In the genomic region with DNA sequence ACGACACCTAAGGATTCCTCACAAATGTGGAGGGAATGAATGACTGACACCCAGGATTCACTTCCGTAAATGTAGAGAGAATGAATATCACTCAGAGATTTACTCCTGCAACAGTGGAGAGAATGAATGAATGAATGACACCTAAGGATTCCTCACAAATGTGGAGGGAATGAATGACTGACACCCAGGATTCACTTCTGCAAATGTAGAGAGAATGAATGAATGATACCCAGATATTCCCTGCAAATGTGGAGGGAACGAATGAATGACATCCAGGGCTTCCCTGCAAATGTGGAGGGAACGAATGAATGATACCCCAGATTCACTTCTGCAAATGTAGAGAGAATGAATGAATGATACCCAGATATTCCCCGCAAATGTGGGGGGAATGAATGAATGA, we compare ENCODE assay signal across 12 cellular contexts. TPM values are rescaled to one million over a fixed set of nuclear protein-coding genes. Genes with fewer than 3 reads are reported as not detected.
DNase-seq lines count a peak whose midpoint lies in the region; ATAC-seq, FAIRE-seq and TF ChIP-seq lines count a peak whose summit lies in the region.
"Not testable (repeated sequence)": the region's sequence is repeated elsewhere in the genome, so short reads cannot be mapped to it uniquely, and the experiment has no call there.
"Had no signal": no experiment of that assay in that cellular context is flagged by ENCODE, and none has a peak within 500 bp of the region (broad histone marks: within the 10 kb centered on the region; RNA-seq: fewer than 3 reads in every experiment).

No MANE protein-coding gene starts in this region.

- not testable (repeated sequence) for H3K9me2 ChIP-seq in Karpas-422 (replicated peaks; ENCODE audit: insufficient read depth, low read length)

- intact Hi-C loops in CD4-positive, alpha-beta memory T cell (cut with micrococcal nuclease): not testable (repeated sequence)

- not testable (repeated sequence) for H3K4me2 ChIP-seq in Karpas-422 (ENCODE audit: low read depth, low read length, poor library complexity, severe bottlenecking); astrocyte (ENCODE audit: low read length)

- not testable (repeated sequence) for H3K4me3 Mint-ChIP-seq in CD4-positive, alpha-beta memory T cell; T-helper 2 cell treated with Interferon-gamma antibody and Interleukin-4, amounts not matched to agents 5 μg/mL and 100 μg/mL, for 36 hours; activated CD8-positive, alpha-beta T cell treated with anti-CD3 and anti-CD28 coated beads, Interleukin-2, amount 10 ng/mL, durations not matched to agents 7 days and 5 days; astrocyte (ENCODE audit: unreplicated experiment); immature natural killer cell
- peak overlapping the region; percentile 36 for H3K4me3 Mint-ChIP-seq in central memory CD8-positive, alpha-beta T cell

- H3K9me3 ChIP-seq in CD4-positive, alpha-beta memory T cell (ENCODE audit: control insufficient read depth in 1 of 2, low read length in 2 of 2); Karpas-422 (ENCODE audit: low read length); astrocyte (ENCODE audit: insufficient read depth, low read depth, low read length): not testable (repeated sequence)

- not testable (repeated sequence) for H3K9ac ChIP-seq in Karpas-422 (ENCODE audit: low read length); astrocyte (ENCODE audit: low read length)

- not testable (repeated sequence) for DNase-seq in CD4-positive, alpha-beta memory T cell; Karpas-422; T-helper 2 cell treated with Interferon-gamma antibody and Interleukin-4, amounts not matched to agents 5 μg/mL and 100 μg/mL, for 36 hours (ENCODE audit: low spot score); activated CD8-positive, alpha-beta T cell treated with anti-CD3 and anti-CD28 coated beads, Interleukin-2, amount 10 ng/mL, durations not matched to agents 7 days and 5 days; astrocyte (ENCODE audit: low read depth); central memory CD8-positive, alpha-beta T cell (ENCODE audit: low spot score in 2 of 2); immature natural killer cell

- not testable (repeated sequence) for H2AFZ ChIP-seq in Karpas-422 (ENCODE audit: low read length); astrocyte (ENCODE audit: low read depth, low read length)

- not testable (repeated sequence) for ATAC-seq in activated CD8-positive, alpha-beta T cell treated with anti-CD3 and anti-CD28 coated beads, Interleukin-2, amount 10 ng/mL, durations not matched to agents 7 days and 5 days; central memory CD8-positive, alpha-beta T cell (replicated peaks; ENCODE audit: extremely low read depth, poor library complexity, severe bottlenecking)

- H3K9me3 Mint-ChIP-seq in CD4-positive, alpha-beta memory T cell: peaks cover 0 to 10% (median 3%) of the 10 kb centered on the region in 8 donors
- H3K9me3 Mint-ChIP-seq in T-helper 2 cell treated with Interferon-gamma antibody and Interleukin-4, amounts not matched to agents 5 μg/mL and 100 μg/mL, for 36 hours: peaks cover 24% of the 10 kb centered on the region
- peaks cover 11% of the 10 kb centered on the region for H3K9me3 Mint-ChIP-seq in activated CD8-positive, alpha-beta T cell treated with anti-CD3 and anti-CD28 coated beads, Interleukin-2, amount 10 ng/mL, durations not matched to agents 7 days and 5 days (ENCODE audit: insufficient read depth)
- H3K9me3 Mint-ChIP-seq in astrocyte (ENCODE audit: unreplicated experiment): peaks cover 21% of the 10 kb centered on the region
- peaks cover 12% of the 10 kb centered on the region for H3K9me3 Mint-ChIP-seq in central memory CD8-positive, alpha-beta T cell
- not testable (repeated sequence) for H3K9me3 Mint-ChIP-seq in immature natural killer cell

- peaks cover 50 to 56% of the 10 kb centered on the region in 2 donors for H3K36me3 Mint-ChIP-seq in CD4-positive, alpha-beta memory T cell
- peaks cover 70% of the 10 kb centered on the region for H3K36me3 Mint-ChIP-seq in T-helper 2 cell treated with Interferon-gamma antibody and Interleukin-4, amounts not matched to agents 5 μg/mL and 100 μg/mL, for 36 hours (ENCODE audit: low read depth)
- peaks cover 55% of the 10 kb centered on the region for H3K36me3 Mint-ChIP-seq in activated CD8-positive, alpha-beta T cell treated with anti-CD3 and anti-CD28 coated beads, Interleukin-2, amount 10 ng/mL, durations not matched to agents 7 days and 5 days (ENCODE audit: low read depth)
- H3K36me3 Mint-ChIP-seq in astrocyte (ENCODE audit: low read depth, unreplicated experiment): not testable (repeated sequence)
- peaks cover 75% of the 10 kb centered on the region for H3K36me3 Mint-ChIP-seq in central memory CD8-positive, alpha-beta T cell (ENCODE audit: insufficient read depth)
- H3K36me3 Mint-ChIP-seq in immature natural killer cell: peaks cover 29 to 45% (median 30%) of the 10 kb centered on the region in 3 donors

- not testable (repeated sequence) for H3K4me3 ChIP-seq in CD4-positive, alpha-beta memory T cell (ENCODE audit: low read length in 2 of 2); astrocyte (ENCODE audit: insufficient read depth, low read depth, low read length)
- H3K4me3 ChIP-seq in Karpas-422 (ENCODE audit: low read length): peak overlapping the region; percentile 35; the same call in 1 of the 2 replicates

- not testable (repeated sequence) for H3K27me3 ChIP-seq in CD4-positive, alpha-beta memory T cell (ENCODE audit: insufficient read depth, low read length); Karpas-422 (ENCODE audit: low read length); astrocyte (ENCODE audit: insufficient read depth, low read length)

- H3K79me2 ChIP-seq in Karpas-422 (ENCODE audit: low read length): peaks cover 37% of the 10 kb centered on the region
- H3K79me2 ChIP-seq in astrocyte (ENCODE audit: insufficient read depth, low read length): not testable (repeated sequence)

- TF ChIP-seq CTCF in astrocyte (IDR thresholded peaks at IDR 0.05; ENCODE audit: insufficient read depth, low read depth, low read length): not testable (repeated sequence)

- H3K4me1 ChIP-seq in CD4-positive, alpha-beta memory T cell (ENCODE audit: insufficient read depth, low read length): peaks cover 15% of the 10 kb centered on the region
- H3K4me1 ChIP-seq in Karpas-422 (ENCODE audit: low read length): peaks cover 54% of the 10 kb centered on the region
- not testable (repeated sequence) for H3K4me1 ChIP-seq in astrocyte (ENCODE audit: insufficient read depth, low read length)

- H3K36me3 ChIP-seq in CD4-positive, alpha-beta memory T cell (ENCODE audit: insufficient read depth, low read length): peaks cover 52% of the 10 kb centered on the region
- peaks cover 47% of the 10 kb centered on the region for H3K36me3 ChIP-seq in Karpas-422 (ENCODE audit: insufficient read depth, low read length)
- H3K36me3 ChIP-seq in astrocyte (ENCODE audit: insufficient read depth, low read length): not testable (repeated sequence)

- not testable (repeated sequence) for H3K27ac ChIP-seq in CD4-positive, alpha-beta memory T cell (ENCODE audit: low read depth, low read length); astrocyte (ENCODE audit: low read depth, low read length)
- H3K27ac ChIP-seq in Karpas-422 (ENCODE audit: low read length): peak overlapping the region; percentile 100

- H3K27me3 Mint-ChIP-seq in CD4-positive, alpha-beta memory T cell; T-helper 2 cell treated with Interferon-gamma antibody and Interleukin-4, amounts not matched to agents 5 μg/mL and 100 μg/mL, for 36 hours (ENCODE audit: low read depth); activated CD8-positive, alpha-beta T cell treated with anti-CD3 and anti-CD28 coated beads, Interleukin-2, amount 10 ng/mL, durations not matched to agents 7 days and 5 days (ENCODE audit: low read depth); astrocyte (ENCODE audit: low read depth, unreplicated experiment); central memory CD8-positive, alpha-beta T cell: not testable (repeated sequence)
- peaks cover 12 to 16% (median 15%) of the 10 kb centered on the region in 3 donors for H3K27me3 Mint-ChIP-seq in immature natural killer cell (ENCODE audit: low read depth in 3 of 3)

- H3K4me1 Mint-ChIP-seq in CD4-positive, alpha-beta memory T cell: peaks cover 11 to 35% (median 22%) of the 10 kb centered on the region in 4 donors
- H3K4me1 Mint-ChIP-seq in T-helper 2 cell treated with Interferon-gamma antibody and Interleukin-4, amounts not matched to agents 5 μg/mL and 100 μg/mL, for 36 hours (ENCODE audit: low read depth): peaks cover 34% of the 10 kb centered on the region
- peaks cover 56% of the 10 kb centered on the region for H3K4me1 Mint-ChIP-seq in activated CD8-positive, alpha-beta T cell treated with anti-CD3 and anti-CD28 coated beads, Interleukin-2, amount 10 ng/mL, durations not matched to agents 7 days and 5 days (ENCODE audit: low read depth)
- H3K4me1 Mint-ChIP-seq in astrocyte (ENCODE audit: low read depth, unreplicated experiment): not testable (repeated sequence)
- peaks cover 55% of the 10 kb centered on the region for H3K4me1 Mint-ChIP-seq in central memory CD8-positive, alpha-beta T cell
- peaks cover 42 to 57% of the 10 kb centered on the region in 2 donors for H3K4me1 Mint-ChIP-seq in immature natural killer cell

- POLR2A ChIA-PET in CD4-positive, alpha-beta memory T cell (lab: Charles Lee; ENCODE audit: partially characterized antibody); activated CD8-positive, alpha-beta T cell treated with anti-CD3 and anti-CD28 coated beads, Interleukin-2, amount 10 ng/mL, durations not matched to agents 7 days and 5 days (lab: Charles Lee): not testable (repeated sequence)

- FAIRE-seq in astrocyte (lab: Jason Lieb, UNC): peak; percentile 17

- H4K20me1 ChIP-seq in Karpas-422 (ENCODE audit: insufficient read depth, low read depth, low read length); astrocyte (ENCODE audit: insufficient read depth, low read length): not testable (repeated sequence)

- CTCF ChIA-PET in CD4-positive, alpha-beta memory T cell (lab: Charles Lee; ENCODE audit: partially characterized antibody); activated CD8-positive, alpha-beta T cell treated with anti-CD3 and anti-CD28 coated beads, Interleukin-2, amount 10 ng/mL, durations not matched to agents 7 days and 5 days (lab: Charles Lee): not testable (repeated sequence)

- H3K27ac Mint-ChIP-seq in CD4-positive, alpha-beta memory T cell: peak overlapping the region in 6 of 7 donors; percentile 8 to 81 (median 36)
- H3K27ac Mint-ChIP-seq in T-helper 2 cell treated with Interferon-gamma antibody and Interleukin-4, amounts not matched to agents 5 μg/mL and 100 μg/mL, for 36 hours: peak overlapping the region; percentile 10
- peak overlapping the region; percentile 61 for H3K27ac Mint-ChIP-seq in activated CD8-positive, alpha-beta T cell treated with anti-CD3 and anti-CD28 coated beads, Interleukin-2, amount 10 ng/mL, durations not matched to agents 7 days and 5 days
- not testable (repeated sequence) for H3K27ac Mint-ChIP-seq in astrocyte (ENCODE audit: unreplicated experiment)
- peak overlapping the region; percentile 71 for H3K27ac Mint-ChIP-seq in central memory CD8-positive, alpha-beta T cell (ENCODE audit: low read depth)
- peak overlapping the region in 4 of 6 donors; percentile 29 to 93 (median 45) for H3K27ac Mint-ChIP-seq in immature natural killer cell

RNA-seq across cellular contexts. Expression of gene ASMTL, which starts 36.6 kb away (rescaled TPM):
- 10 to 100 TPM; 35.9 to 37.9 TPM for total RNA-seq in CD4-positive, alpha-beta memory T cell
- polyA plus RNA-seq in CD4-positive, alpha-beta memory T cell: 10 to 100 TPM; 35.0 to 50.4 TPM
- total RNA-seq in Karpas-422 (2014; rRNA removed; shearing (Covaris generic); ENCODE audit: low replicate concordance): 18.4 and 51.0 TPM in 2 replicates
- 10 to 100 TPM; 45.3 to 45.9 TPM for total RNA-seq in activated CD8-positive, alpha-beta T cell treated with anti-CD3 and anti-CD28 coated beads, Interleukin-2, amount 10 ng/mL, durations not matched to agents 7 days and 5 days
- 22.1 and 26.5 TPM in 2 replicates for total RNA-seq in astrocyte
- 10 to 100 TPM; 58.1 to 68.6 (median 67.1) TPM for polyA plus RNA-seq in immature natural killer cell

RNA-seq across cellular contexts. Expression of gene P2RY8, which starts 47.6 kb away (rescaled TPM):
- 100 to 1,000 TPM; 195 TPM for total RNA-seq in CD4-positive, alpha-beta memory T cell
- 100 to 1,000 TPM; 194 to 261 TPM for polyA plus RNA-seq in CD4-positive, alpha-beta memory T cell
- total RNA-seq in Karpas-422 (2014; rRNA removed; shearing (Covaris generic); ENCODE audit: low replicate concordance): 87.1 and 130 TPM in 2 replicates
- total RNA-seq in activated CD8-positive, alpha-beta T cell treated with anti-CD3 and anti-CD28 coated beads, Interleukin-2, amount 10 ng/mL, durations not matched to agents 7 days and 5 days: 10 to 100 TPM; 62.9 to 65.5 TPM
- total RNA-seq in astrocyte: not detected in 2 replicates
- 100 to 1,000 TPM in 2 of 3 donors, 10 to 100 TPM in 1; 96.8 to 232 (median 119) TPM for polyA plus RNA-seq in immature natural killer cell
- total RNA-seq: A172, A673, Calu3, GM23338, H9 had no signal

Comparison
In these comparisons a context has a peak if more than half of its experiments do, and no peak if none do; other contexts are left out.
1. RNA of gene P2RY8, which starts 47.6 kb away (total RNA-seq): 195 TPM in CD4-positive, alpha-beta memory T cell, 87.1 to 130 TPM in Karpas-422 and 62.9 to 65.5 TPM in activated CD8-positive, alpha-beta T cell treated with anti-CD3 and anti-CD28 coated beads, Interleukin-2, amount 10 ng/mL, durations not matched to agents 7 days and 5 days; not detected in astrocyte; every median in the first group is over 10 times any median in the second.